ENCODE assay signal across 9 cellular contexts in the genomic region with DNA sequence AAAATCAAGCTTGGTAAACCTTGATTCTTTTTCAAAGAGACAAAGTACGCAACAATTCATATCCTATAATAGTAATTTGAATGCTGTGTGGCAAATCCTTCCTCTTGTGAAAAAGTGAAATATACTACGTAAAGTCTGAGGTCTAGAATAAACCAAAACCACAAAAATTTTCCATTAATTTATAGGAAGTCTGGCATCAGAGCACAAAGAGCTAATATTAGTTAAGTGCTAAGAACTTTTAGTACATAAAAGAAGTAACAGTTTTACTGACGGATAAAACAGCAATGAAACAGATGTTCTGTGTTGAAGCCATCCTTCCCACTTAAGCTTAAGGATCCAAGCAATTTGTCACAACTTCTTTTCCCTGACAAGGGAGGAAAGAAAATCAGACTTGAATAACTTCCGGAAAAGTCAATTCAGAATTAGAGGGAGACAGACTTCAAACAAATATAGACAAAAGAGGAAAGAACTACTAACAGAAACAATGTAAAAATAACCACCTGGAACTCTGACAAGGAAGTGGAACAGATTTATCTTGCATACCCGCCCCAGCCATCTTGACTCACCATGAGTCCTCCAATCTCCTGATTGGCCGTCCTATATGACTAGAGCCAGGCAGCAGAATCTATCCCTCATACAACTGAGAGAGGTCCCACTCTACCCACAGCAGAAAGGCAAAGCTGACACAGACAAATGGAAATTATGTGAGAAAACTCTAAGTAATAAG. TPM values are rescaled to one million over a fixed set of nuclear protein-coding genes. Genes with fewer than 3 reads are reported as not detected.
DNase-seq lines count a peak whose midpoint lies in the region; ATAC-seq and TF ChIP-seq lines count a peak whose summit lies in the region.
"Had no signal": no experiment of that assay in that cellular context is flagged by ENCODE, and none has a peak within 500 bp of the region (broad histone marks: within the 10 kb centered on the region; RNA-seq: fewer than 3 reads in every experiment).

No MANE protein-coding gene starts in this region.

- no peaks in the 10 kb centered on the region for H3K9me3 ChIP-seq in A673 (ENCODE audit: low read depth, low read length, poor library complexity, severe bottlenecking)

- H3K4me1 ChIP-seq in A673 (ENCODE audit: insufficient read depth, low read length, poor library complexity, severe bottlenecking) = no peaks in the 10 kb centered on the region

- no peaks in the 10 kb centered on the region for H3K27me3 Mint-ChIP-seq in activated B cell treated with CpG ODN at 0.5 μM for 24 hours

- peaks cover 89% of the 10 kb centered on the region for H3K36me3 Mint-ChIP-seq in activated B cell treated with CpG ODN at 0.5 μM for 24 hours (ENCODE audit: low read depth)

- no peaks in the 10 kb centered on the region for H3K27me3 ChIP-seq in A673 (replicated peaks; ENCODE audit: insufficient read depth, low read depth, low read length, poor library complexity)

- no peak overlapping the region for H3K27ac Mint-ChIP-seq in activated B cell treated with CpG ODN at 0.5 μM for 24 hours

- no peak overlapping the region for H3K4me3 Mint-ChIP-seq in activated B cell treated with CpG ODN at 0.5 μM for 24 hours

- peaks cover 58% of the 10 kb centered on the region for H3K36me3 ChIP-seq in A673 (ENCODE audit: insufficient read depth, low read length, poor library complexity, severe bottlenecking)

- TF ChIP-seq CTCF in A673 (conservative IDR thresholded peaks at IDR 0.05; ENCODE audit: low read depth, low read length) (no peak), activated B cell treated with CpG ODN at 0.5 μM for 24 hours (IDR thresholded peaks at IDR 0.05) (no peak), coronary artery (IDR thresholded peaks at IDR 0.05) (no peak)

- no TSS peak for BruUV-seq in A673 (replicated peaks; lab: Mats Ljungman, UMichigan)

- H3K9me3 Mint-ChIP-seq in activated B cell treated with CpG ODN at 0.5 μM for 24 hours = no peaks in the 10 kb centered on the region

- POLR2A ChIA-PET in A673 (lab: Charles Lee; ENCODE audit: low non-redundant PET) = no interaction called here
- POLR2A ChIA-PET in activated B cell treated with CpG ODN at 0.5 μM for 24 hours (lab: Charles Lee) = no interaction called here

- CTCF ChIA-PET in A673 (lab: Charles Lee) = no interaction called here
- CTCF ChIA-PET in activated B cell treated with CpG ODN at 0.5 μM for 24 hours (lab: Charles Lee) = no interaction called here

- no peak for DNase-seq in A673 (ENCODE audit: low spot score)
- DNase-seq in activated B cell treated with CpG ODN at 0.5 μM for 24 hours = no peak
- DNase-seq in kidney glomerular epithelial cell (lab: John Stamatoyannopoulos, UW) = peak; percentile 67
- no peak for DNase-seq in OCI-M2 (lab: John Stamatoyannopoulos, UW; ENCODE audit: unreplicated experiment)
- no peak for DNase-seq in posterior vena cava (ENCODE audit: low spot score)
- DNase-seq in NCI-H748 treated with DMSO at 0.1 percent for 48 hours (lab: John Stamatoyannopoulos, UW) = no peak
- DNase-seq in coronary artery (ENCODE audit: low spot score) = no peak

- peaks cover 15% of the 10 kb centered on the region for H3K4me1 Mint-ChIP-seq in activated B cell treated with CpG ODN at 0.5 μM for 24 hours

- ATAC-seq in GM21390 (IDR thresholded peaks at IDR 0.05; ENCODE audit: unreplicated experiment) (peak; percentile 60), activated B cell treated with CpG ODN at 0.5 μM for 24 hours (ENCODE audit: low read depth) (peak; percentile 37)

- H3K27ac ChIP-seq in A673 (ENCODE audit: low read depth, low read length, poor library complexity, severe bottlenecking) = peak overlapping the region; percentile 16
- H3K27ac ChIP-seq in coronary artery = peak overlapping the region in 1 of 2 donors; percentile 5
- H3K27ac ChIP-seq: VCaP had no signal

- H3K4me3 ChIP-seq in A673 (ENCODE audit: low read depth, low read length, poor library complexity, severe bottlenecking) (no peak overlapping the region), coronary artery (no peak overlapping the region)

- intact Hi-C loops in A673 (cut with micrococcal nuclease; ENCODE audit: unreplicated experiment) (no loop called here), activated B cell treated with CpG ODN at 0.5 μM for 24 hours (cut with micrococcal nuclease) (no loop called here), posterior vena cava (cut with DNase I) (loop anchor here in 1 of 2 donors (2.0 kb wide), 1 partner anchor 32 kb away; no protein-coding TSS in a partner anchor)

RNA-seq across cellular contexts. Expression of a gene that starts 34.5 kb away (rescaled TPM):
- total RNA-seq in A673 (2021) (127 and 136 TPM in 2 replicates), activated B cell treated with CpG ODN at 0.5 μM for 24 hours (30.5 and 32.8 TPM in 2 replicates), posterior vena cava (100 to 1,000 TPM; 119 to 138 TPM)

RNA-seq across cellular contexts. Expression of a gene that starts 45.2 kb away (rescaled TPM):
- 0.13 TPM in 2 replicates for total RNA-seq in A673 (2021)
- not detected in 2 replicates for total RNA-seq in activated B cell treated with CpG ODN at 0.5 μM for 24 hours
- total RNA-seq in posterior vena cava = 1 to 10 TPM in 1 of 2 donors, under 1 TPM in 1; 0.42 to 1.1 TPM
